ENCODE assay signal across 32 cellular contexts in the genomic region with DNA sequence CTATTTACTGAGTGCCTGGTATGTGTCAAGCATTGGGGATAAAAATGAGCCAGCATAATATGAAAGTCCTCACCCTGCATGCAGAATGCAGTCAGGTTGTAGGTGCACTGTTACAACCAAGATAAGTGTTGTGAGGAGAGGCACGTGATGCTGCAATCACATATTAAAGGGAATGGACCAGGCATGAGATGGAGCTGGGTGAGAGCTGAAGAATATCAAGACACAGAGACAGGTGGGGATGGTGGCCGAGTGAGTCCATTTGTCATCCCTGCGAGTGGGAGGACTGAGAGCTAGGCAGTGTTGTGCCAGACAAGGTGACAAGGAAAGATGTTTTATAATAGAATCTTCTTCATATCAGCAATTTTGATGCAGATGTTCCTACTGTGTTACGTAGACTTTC.
"Had no signal": no experiment of that assay in that cellular context is flagged by ENCODE, and none has a peak within 500 bp of the region (broad histone marks: within the 10 kb centered on the region; RNA-seq: fewer than 3 reads in every experiment).

No MANE protein-coding gene starts in this region.

- H3K27ac ChIP-seq: ascending aorta, PC-9, RWPE1, WERI-Rb-1 had no signal

- H3K4me3 ChIP-seq: ascending aorta, MG63, PC-9 had no signal

- DNase-seq: activated CD4-positive, alpha-beta T cell treated with anti-CD3 and anti-CD28 coated beads for 1 hour; activated CD4-positive, alpha-beta T cell treated with anti-CD3 and anti-CD28 coated beads, Interleukin-2, amount 10 ng/mL, durations not matched to agents 24 days and 14 days; activated CD4-positive, alpha-beta T cell treated with anti-CD3 and anti-CD28 coated beads, Interleukin-2, amount 50 U/mL, for 4 hours; activated CD4-positive, CD25-positive, alpha-beta regulatory T cell; activated CD8-positive, alpha-beta T cell treated with anti-CD3 and anti-CD28 coated beads for 36 hours; activated effector memory CD4-positive, alpha-beta T cell treated with anti-CD3 and anti-CD28 coated beads, Interleukin-2, amount 50 U/mL, for 16 hours; activated naive CD4-positive, alpha-beta T cell; activated naive CD8-positive, alpha-beta T cell treated with anti-CD3 and anti-CD28 coated beads, Interleukin-2, amount 10 ng/mL, durations not matched to agents 7 days and 5 days; activated T-cell treated with anti-CD3 and anti-CD28 coated beads, Interleukin-2, amount 50 U/mL, for 1 hour; activated T-cell treated with anti-CD3 and anti-CD28 coated beads, Interleukin-2, amount 50 U/mL, for 72 hours; amygdala; MG63; NCI-H1048; NCI-H1105 treated with DMSO at 0.1 percent for 48 hours; NCI-H1436; NCI-H1694; NCI-H1930; NCI-H2081 treated with DMSO at 0.1 percent for 48 hours; NCI-H226; NCI-H446 treated with DMSO at 0.1 percent for 48 hours; NCI-H524; PC-9; SIG-M5; T-cell; T-helper 2 cell; T-helper 9 cell; WERI-Rb-1 had no signal

- H3K4me3 Mint-ChIP-seq: activated CD4-positive, alpha-beta T cell treated with anti-CD3 and anti-CD28 coated beads, Interleukin-2, amount 10 ng/mL, durations not matched to agents 24 days and 14 days; activated CD8-positive, alpha-beta T cell treated with anti-CD3 and anti-CD28 coated beads for 36 hours; activated naive CD4-positive, alpha-beta T cell treated with anti-CD3 and anti-CD28 coated beads, Interleukin-2, amount 50 U/mL, for 24 hours; activated naive CD8-positive, alpha-beta T cell treated with anti-CD3 and anti-CD28 coated beads, Interleukin-2, amount 10 ng/mL, durations not matched to agents 7 days and 5 days; activated T-cell treated with anti-CD3 and anti-CD28 coated beads, Interleukin-2, amount 50 U/mL, for 72 hours; activated T-helper 17 cell treated with anti-CD3 and anti-CD28 coated beads, Interleukin-2, amount 50 U/mL, for 72 hours; T-cell had no signal

- H3K36me3 ChIP-seq: ascending aorta, MG63 had no signal

- H3K4me1 ChIP-seq: ascending aorta had no signal

- H3K27me3 ChIP-seq: ascending aorta, MG63 had no signal

- H3K27me3 Mint-ChIP-seq: activated CD4-positive, alpha-beta T cell treated with anti-CD3 and anti-CD28 coated beads, Interleukin-2, amount 10 ng/mL, durations not matched to agents 24 days and 14 days; activated CD8-positive, alpha-beta T cell treated with anti-CD3 and anti-CD28 coated beads for 36 hours; activated naive CD4-positive, alpha-beta T cell treated with anti-CD3 and anti-CD28 coated beads, Interleukin-2, amount 50 U/mL, for 24 hours; activated naive CD8-positive, alpha-beta T cell treated with anti-CD3 and anti-CD28 coated beads, Interleukin-2, amount 10 ng/mL, durations not matched to agents 7 days and 5 days; activated T-helper 17 cell treated with anti-CD3 and anti-CD28 coated beads, Interleukin-2, amount 50 U/mL, for 72 hours; T-cell had no signal

- H3K9me3 Mint-ChIP-seq: activated CD4-positive, alpha-beta T cell treated with anti-CD3 and anti-CD28 coated beads, Interleukin-2, amount 10 ng/mL, durations not matched to agents 24 days and 14 days; activated CD8-positive, alpha-beta T cell treated with anti-CD3 and anti-CD28 coated beads for 36 hours; activated naive CD4-positive, alpha-beta T cell treated with anti-CD3 and anti-CD28 coated beads, Interleukin-2, amount 50 U/mL, for 24 hours; activated T-helper 17 cell treated with anti-CD3 and anti-CD28 coated beads, Interleukin-2, amount 50 U/mL, for 72 hours; T-cell had no signal

- H3K9me3 ChIP-seq: ascending aorta, MG63 had no signal

- ATAC-seq: activated CD8-positive, alpha-beta T cell treated with anti-CD3 and anti-CD28 coated beads for 36 hours; activated T-cell treated with anti-CD3 and anti-CD28 coated beads, Interleukin-2, amount 50 U/mL, for 72 hours; activated T-helper 17 cell treated with anti-CD3 and anti-CD28 coated beads, Interleukin-2, amount 50 U/mL, for 72 hours; SK-N-SH treated with all-trans-retinoic acid at 6 μM for 48 hours; T-cell had no signal

- H3K27ac Mint-ChIP-seq: activated CD4-positive, alpha-beta T cell treated with anti-CD3 and anti-CD28 coated beads, Interleukin-2, amount 10 ng/mL, durations not matched to agents 24 days and 14 days; activated CD8-positive, alpha-beta T cell treated with anti-CD3 and anti-CD28 coated beads for 36 hours; activated naive CD4-positive, alpha-beta T cell treated with anti-CD3 and anti-CD28 coated beads, Interleukin-2, amount 50 U/mL, for 24 hours; activated naive CD8-positive, alpha-beta T cell treated with anti-CD3 and anti-CD28 coated beads, Interleukin-2, amount 10 ng/mL, durations not matched to agents 7 days and 5 days; activated T-cell treated with anti-CD3 and anti-CD28 coated beads, Interleukin-2, amount 50 U/mL, for 72 hours; T-cell had no signal
